In genomic region chrX:132488092-132488749, GRCh38 we compare ENCODE assay signal across 8 cellular contexts. TPM values are rescaled to one million over a fixed set of nuclear protein-coding genes. Genes with fewer than 3 reads are reported as not detected.
DNase-seq lines count a peak whose midpoint lies in the region; ATAC-seq and TF ChIP-seq lines count a peak whose summit lies in the region.

No MANE protein-coding gene starts in this region.

- intact Hi-C loops in activated naive CD4-positive, alpha-beta T cell treated with anti-CD3 and anti-CD28 coated beads for 36 hours (cut with micrococcal nuclease) = loop anchor here (1.0 to 10.0 kb wide), 7 partner anchors 8 to 1687 kb away; partner anchors contain the start of gene STK26
- intact Hi-C loops in left ventricle myocardium inferior (cut with micrococcal nuclease) (no loop called here), gastrocnemius medialis (cut with DNase I; ENCODE audit: low total_unique reads) (no loop called here)

- no peaks in the 10 kb centered on the region for H3K4me1 ChIP-seq in left ventricle myocardium inferior
- H3K4me1 ChIP-seq in gastrocnemius medialis = peaks cover 0 to 6% of the 10 kb centered on the region in 2 donors

- H3K27ac ChIP-seq in left ventricle myocardium inferior (replicated peaks) (peak overlapping the region; percentile 83), gastrocnemius medialis (peak overlapping the region in 3 of 4 donors; percentile 56 to 65 (median 57))

- H3K4me3 ChIP-seq in left ventricle myocardium inferior = peak overlapping the region; percentile 73
- H3K4me3 ChIP-seq in gastrocnemius medialis = peak overlapping the region; percentile 55 to 69 (median 59)

- no peaks in the 10 kb centered on the region for H3K36me3 ChIP-seq in left ventricle myocardium inferior
- H3K36me3 ChIP-seq in gastrocnemius medialis = no peaks in the 10 kb centered on the region

- CTCF ChIA-PET in activated naive CD4-positive, alpha-beta T cell treated with anti-CD3 and anti-CD28 coated beads for 36 hours (lab: Charles Lee) = no interaction called here

- TF ChIP-seq CTCF in left ventricle myocardium inferior (IDR thresholded peaks at IDR 0.05; ENCODE audit: borderline replicate concordance) (no peak), gastrocnemius medialis (IDR thresholded peaks at IDR 0.05 in 4 of 5, conservative IDR thresholded peaks at IDR 0.05 in 1 of 5) (no peak)

- no peaks in the 10 kb centered on the region for H3K9me3 Mint-ChIP-seq in activated naive CD4-positive, alpha-beta T cell treated with anti-CD3 and anti-CD28 coated beads for 36 hours

- no peak for TF ChIP-seq POLR2A in gastrocnemius medialis (IDR thresholded peaks at IDR 0.05)

- H3K27me3 ChIP-seq in left ventricle myocardium inferior (ENCODE audit: low read depth) = no peaks in the 10 kb centered on the region
- peaks cover 0 to 17% (median 9%) of the 10 kb centered on the region in 3 donors for H3K27me3 ChIP-seq in gastrocnemius medialis

- peaks cover 40% of the 10 kb centered on the region for H3K4me1 Mint-ChIP-seq in activated naive CD4-positive, alpha-beta T cell treated with anti-CD3 and anti-CD28 coated beads for 36 hours (ENCODE audit: low read depth)

- H3K4me3 Mint-ChIP-seq in activated naive CD4-positive, alpha-beta T cell treated with anti-CD3 and anti-CD28 coated beads for 36 hours = peak overlapping the region; percentile 95

- H3K9me3 ChIP-seq in left ventricle myocardium inferior (replicated peaks) = no peaks in the 10 kb centered on the region
- H3K9me3 ChIP-seq in gastrocnemius medialis = no peaks in the 10 kb centered on the region

- in situ Hi-C loops in gastrocnemius medialis (cut with MboI; ENCODE audit: low sequenced_read_pairs in 4 of 4) = no loop called here

- peak; percentile 10 for DNase-seq in NK-92 treated with Interleukin-12 subunit alpha and Interleukin-12 subunit beta, amount 100 ng/mL, for 24 hours (lab: John Stamatoyannopoulos, UW)
- DNase-seq in NK-92 (lab: John Stamatoyannopoulos, UW; ENCODE audit: unreplicated experiment) (no peak), NCI-H774 (lab: John Stamatoyannopoulos, UW) (peak; percentile 23), left ventricle myocardium inferior (no peak), gastrocnemius medialis (no peak), DMS114 treated with DMSO at 0.1 percent for 48 hours (lab: John Stamatoyannopoulos, UW; ENCODE audit: unreplicated experiment) (no peak), NCI-H2227 (lab: John Stamatoyannopoulos, UW; ENCODE audit: unreplicated experiment) (no peak)
- peak; percentile 61 for DNase-seq in activated naive CD4-positive, alpha-beta T cell treated with anti-CD3 and anti-CD28 coated beads for 36 hours

- ATAC-seq in gastrocnemius medialis = no peak

- H3K27me3 Mint-ChIP-seq in activated naive CD4-positive, alpha-beta T cell treated with anti-CD3 and anti-CD28 coated beads for 36 hours (ENCODE audit: low read depth) = no peaks in the 10 kb centered on the region

- H3K36me3 Mint-ChIP-seq in activated naive CD4-positive, alpha-beta T cell treated with anti-CD3 and anti-CD28 coated beads for 36 hours (ENCODE audit: low read depth) = no peaks in the 10 kb centered on the region

- H3K27ac Mint-ChIP-seq in activated naive CD4-positive, alpha-beta T cell treated with anti-CD3 and anti-CD28 coated beads for 36 hours = peak overlapping the region; percentile 96

RNA-seq across cellular contexts. Expression of gene MBNL3, which starts 0.6 kb away (rescaled TPM):
- 10 to 100 TPM; 14.2 to 15.8 TPM for total RNA-seq in activated naive CD4-positive, alpha-beta T cell treated with anti-CD3 and anti-CD28 coated beads for 36 hours
- total RNA-seq in left ventricle myocardium inferior (38.5 TPM), gastrocnemius medialis (1 to 10 TPM; 1.7 to 4.5 (median 2.8) TPM)

Comparison
In these comparisons a context has a peak if more than half of its experiments do, and no peak if none do; other contexts are left out.
1. DNase-seq: peak in NK-92 treated with Interleukin-12 subunit alpha and Interleukin-12 subunit beta, amount 100 ng/mL, for 24 hours (single experiment), NCI-H774 (single experiment) and activated naive CD4-positive, alpha-beta T cell treated with anti-CD3 and anti-CD28 coated beads for 36 hours (single experiment); none in NK-92 (single experiment), left ventricle myocardium inferior (single experiment), gastrocnemius medialis (0 of 2), DMS114 treated with DMSO at 0.1 percent for 48 hours (single experiment) and NCI-H2227 (single experiment).